Comparison of ENCODE assay signal across 8 cellular contexts in genomic region chr19:37227996-37228395, GRCh38. TPM values are rescaled to one million over a fixed set of nuclear protein-coding genes. Genes with fewer than 3 reads are reported as not detected.
DNase-seq lines count a peak whose midpoint lies in the region; ATAC-seq and TF ChIP-seq lines count a peak whose summit lies in the region.

No MANE protein-coding gene starts in this region.

- CTCF ChIA-PET in AG04449 (lab: Yijun Ruan, JAX) (no interaction called here), WTC11 (lab: Charles Lee) (no interaction called here)

- H3K4me3 Mint-ChIP-seq in WTC11, result no peak overlapping the region
- H3K4me3 Mint-ChIP-seq in glutamatergic neuron (ENCODE audit: unreplicated experiment), result no peak overlapping the region
- H3K4me3 Mint-ChIP-seq in stimulated activated memory B cell treated with anti-CD40 and anti-IgM and Interleukin-4, amounts not matched to agents 10 μg/mL and 1 μg/mL and 100 μg/mL, for 72 hours, result no peak overlapping the region

- no peak overlapping the region for H3K4me3 ChIP-seq in AG04449 (ENCODE audit: low read depth, low read length)

- H3K4me1 Mint-ChIP-seq in WTC11 (no peaks in the 10 kb centered on the region), glutamatergic neuron (ENCODE audit: low read depth, unreplicated experiment) (no peaks in the 10 kb centered on the region)
- no peaks in the 10 kb centered on the region for H3K4me1 Mint-ChIP-seq in stimulated activated memory B cell treated with anti-CD40 and anti-IgM and Interleukin-4, amounts not matched to agents 10 μg/mL and 1 μg/mL and 100 μg/mL, for 72 hours

- H3K27ac Mint-ChIP-seq in WTC11, result no peak overlapping the region
- no peak overlapping the region for H3K27ac Mint-ChIP-seq in glutamatergic neuron (ENCODE audit: unreplicated experiment)
- no peak overlapping the region for H3K27ac Mint-ChIP-seq in stimulated activated memory B cell treated with anti-CD40 and anti-IgM and Interleukin-4, amounts not matched to agents 10 μg/mL and 1 μg/mL and 100 μg/mL, for 72 hours

- peak; percentile 13 for TF ChIP-seq CTCF in AG04449 (IDR thresholded peaks at IDR 0.05; ENCODE audit: insufficient read depth, low read length, missing control alignments)
- TF ChIP-seq CTCF in WTC11 (IDR thresholded peaks at IDR 0.05), result peak; percentile 86
- TF ChIP-seq CTCF in glutamatergic neuron (IDR thresholded peaks at IDR 0.05; ENCODE audit: partially characterized antibody, unreplicated experiment), result peak; percentile 84

- no peak for DNase-seq in AG04449 (ENCODE audit: low read depth, low spot score)
- peak; percentile 16 for DNase-seq in G401 (ENCODE audit: low spot score)
- DNase-seq in WTC11 (ENCODE audit: low spot score), result peak; percentile 81
- DNase-seq in glutamatergic neuron, result peak; percentile 57
- DNase-seq in NCI-H526 treated with DMSO at 0.1 percent for 48 hours (lab: John Stamatoyannopoulos, UW), result no peak
- no peak for DNase-seq in NCI-H2196 (lab: John Stamatoyannopoulos, UW; ENCODE audit: unreplicated experiment)

- peaks cover 36% of the 10 kb centered on the region for H3K36me3 Mint-ChIP-seq in WTC11
- peaks cover 32% of the 10 kb centered on the region for H3K36me3 Mint-ChIP-seq in glutamatergic neuron (ENCODE audit: unreplicated experiment)
- peaks cover 84% of the 10 kb centered on the region for H3K36me3 Mint-ChIP-seq in stimulated activated memory B cell treated with anti-CD40 and anti-IgM and Interleukin-4, amounts not matched to agents 10 μg/mL and 1 μg/mL and 100 μg/mL, for 72 hours

- in situ Hi-C loops in G401 (cut with HindIII; ENCODE audit: low sequenced_read_pairs), result no loop called here

- ATAC-seq in WTC11, result peak; percentile 78
- ATAC-seq in stimulated activated memory B cell treated with anti-CD40 and anti-IgM and Interleukin-4, amounts not matched to agents 10 μg/mL and 1 μg/mL and 100 μg/mL, for 72 hours, result no peak
- ATAC-seq in GM18873 (IDR thresholded peaks at IDR 0.05; ENCODE audit: low FRiP score, unreplicated experiment), result no peak

- POLR2A ChIA-PET in AG04449 (lab: Yijun Ruan, JAX), result no interaction called here
- POLR2A ChIA-PET in WTC11 (lab: Charles Lee), result no interaction called here

- H3K27me3 Mint-ChIP-seq in WTC11 (ENCODE audit: low read depth) (no peaks in the 10 kb centered on the region), glutamatergic neuron (ENCODE audit: unreplicated experiment) (no peaks in the 10 kb centered on the region)
- H3K27me3 Mint-ChIP-seq in stimulated activated memory B cell treated with anti-CD40 and anti-IgM and Interleukin-4, amounts not matched to agents 10 μg/mL and 1 μg/mL and 100 μg/mL, for 72 hours, result no peaks in the 10 kb centered on the region

- H3K9me3 Mint-ChIP-seq in WTC11 (peaks cover 15% of the 10 kb centered on the region), glutamatergic neuron (ENCODE audit: unreplicated experiment) (no peaks in the 10 kb centered on the region)
- H3K9me3 Mint-ChIP-seq in stimulated activated memory B cell treated with anti-CD40 and anti-IgM and Interleukin-4, amounts not matched to agents 10 μg/mL and 1 μg/mL and 100 μg/mL, for 72 hours, result peaks cover 18% of the 10 kb centered on the region

TF ChIP-seq in WTC11, 78 proteins besides CTCF, POLR2A, EP300 and RAD21:
- TF ChIP-seq ZBTB43 (CRISPR knock-in tag; IDR thresholded peaks at IDR 0.05) (no peak), ZNF423 (CRISPR knock-in tag; IDR thresholded peaks at IDR 0.05) (no peak), JUN (CRISPR knock-in tag; IDR thresholded peaks at IDR 0.05) (no peak), CREB1 (CRISPR knock-in tag; IDR thresholded peaks at IDR 0.05) (no peak), ZNF281 (CRISPR knock-in tag; IDR thresholded peaks at IDR 0.05) (no peak), RORB (CRISPR knock-in tag; IDR thresholded peaks at IDR 0.05) (no peak), E2F5 (CRISPR knock-in tag; IDR thresholded peaks at IDR 0.05) (no peak), HMGA2 (CRISPR knock-in tag; IDR thresholded peaks at IDR 0.05) (no peak), FOXK1 (CRISPR knock-in tag; IDR thresholded peaks at IDR 0.05) (no peak), ELF4 (CRISPR knock-in tag; IDR thresholded peaks at IDR 0.05; ENCODE audit: low read depth) (no peak), ZNF232 (CRISPR knock-in tag; IDR thresholded peaks at IDR 0.05) (no peak), TCF7 (CRISPR knock-in tag; IDR thresholded peaks at IDR 0.05; ENCODE audit: low read depth) (no peak)

RNA-seq across cellular contexts. Expression of gene ZNF383, which starts 10.0 kb away (rescaled TPM):
- total RNA-seq in G401 (2014; rRNA removed; shearing (Covaris generic)), result 2.2 and 4.7 TPM in 2 replicates
- total RNA-seq in WTC11 (2021) (5.4 to 6.7 TPM (median 5.8 TPM) in 3 replicates), glutamatergic neuron (ENCODE audit: unreplicated experiment) (10.1 TPM)

RNA-seq across cellular contexts. Expression of gene ZNF585B, which starts 17.7 kb away (rescaled TPM):
- total RNA-seq in G401 (2014; rRNA removed; shearing (Covaris generic)), result 3.2 and 38.5 TPM in 2 replicates
- total RNA-seq in WTC11 (2021), result 11.2 to 14.6 TPM (median 13.4 TPM) in 3 replicates
- total RNA-seq in glutamatergic neuron (ENCODE audit: unreplicated experiment), result 10.2 TPM

RNA-seq across cellular contexts. Expression of gene ZNF585A, which starts 55.5 kb away (rescaled TPM):
- total RNA-seq in G401 (2014; rRNA removed; shearing (Covaris generic)), result 4.9 and 6.5 TPM in 2 replicates
- total RNA-seq in WTC11 (2021) (18.2 to 21.3 TPM (median 18.5 TPM) in 3 replicates), glutamatergic neuron (ENCODE audit: unreplicated experiment) (12.5 TPM)

Comparison
In these comparisons a context has a peak if more than half of its experiments do, and no peak if none do; other contexts are left out.
1. DNase-seq: peak in G401 (single experiment), WTC11 (single experiment) and glutamatergic neuron (single experiment); none in AG04449 (single experiment), NCI-H526 treated with DMSO at 0.1 percent for 48 hours (single experiment) and NCI-H2196 (single experiment).
2. CTCF ChIP-seq: peak in every context shown above with its lines; median percentile 86 in WTC11; 84 in glutamatergic neuron; 13 in AG04449.